Comparison of ENCODE assay signal across 1 cellular context in the genomic region with DNA sequence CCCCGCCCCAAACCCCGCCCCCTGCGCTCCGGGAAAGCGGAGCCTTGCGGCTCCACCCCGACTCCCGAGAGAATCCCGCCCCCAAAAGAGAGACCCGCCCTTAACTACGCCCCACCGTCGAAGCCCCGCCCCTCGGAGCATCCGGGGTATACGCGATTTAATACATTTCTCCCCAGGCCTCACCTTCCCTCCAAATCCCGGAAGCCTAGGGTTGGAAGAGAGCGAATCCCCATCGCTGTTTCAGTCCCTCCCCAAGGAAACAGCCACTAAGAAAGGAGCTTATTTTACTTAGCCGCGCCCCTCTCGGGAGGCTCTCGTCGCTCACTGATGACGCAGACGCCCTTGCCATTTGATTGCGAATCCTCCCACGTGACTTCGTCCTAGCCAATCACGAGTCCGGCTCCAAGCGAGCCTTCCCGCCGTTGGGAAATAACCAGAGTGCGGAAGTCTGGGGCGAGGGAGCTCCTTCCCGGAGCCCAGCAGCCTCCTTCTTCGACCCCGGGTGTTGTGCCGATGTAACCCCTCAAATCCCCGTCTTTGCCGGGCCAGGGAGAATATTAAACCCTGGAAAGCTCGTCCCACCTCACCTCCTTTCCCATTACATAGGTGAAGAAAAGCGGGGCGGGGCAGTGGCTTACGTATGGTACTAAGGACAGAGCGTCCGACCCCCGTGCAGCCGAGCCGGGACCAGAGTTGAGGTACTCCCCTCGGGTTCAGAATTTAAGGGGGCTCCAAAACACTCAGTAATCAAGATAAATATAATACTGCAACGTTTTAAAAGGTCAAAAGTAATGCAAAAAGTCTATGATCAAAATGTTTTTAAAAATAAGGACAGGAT.
TF ChIP-seq lines count a peak whose summit lies in the region.

No MANE protein-coding gene starts in this region.

TF ChIP-seq in K562, 482 proteins besides CTCF, POLR2A, EP300 and RAD21 (continued from another document and continues in another):
- TF ChIP-seq, protein P1, sequence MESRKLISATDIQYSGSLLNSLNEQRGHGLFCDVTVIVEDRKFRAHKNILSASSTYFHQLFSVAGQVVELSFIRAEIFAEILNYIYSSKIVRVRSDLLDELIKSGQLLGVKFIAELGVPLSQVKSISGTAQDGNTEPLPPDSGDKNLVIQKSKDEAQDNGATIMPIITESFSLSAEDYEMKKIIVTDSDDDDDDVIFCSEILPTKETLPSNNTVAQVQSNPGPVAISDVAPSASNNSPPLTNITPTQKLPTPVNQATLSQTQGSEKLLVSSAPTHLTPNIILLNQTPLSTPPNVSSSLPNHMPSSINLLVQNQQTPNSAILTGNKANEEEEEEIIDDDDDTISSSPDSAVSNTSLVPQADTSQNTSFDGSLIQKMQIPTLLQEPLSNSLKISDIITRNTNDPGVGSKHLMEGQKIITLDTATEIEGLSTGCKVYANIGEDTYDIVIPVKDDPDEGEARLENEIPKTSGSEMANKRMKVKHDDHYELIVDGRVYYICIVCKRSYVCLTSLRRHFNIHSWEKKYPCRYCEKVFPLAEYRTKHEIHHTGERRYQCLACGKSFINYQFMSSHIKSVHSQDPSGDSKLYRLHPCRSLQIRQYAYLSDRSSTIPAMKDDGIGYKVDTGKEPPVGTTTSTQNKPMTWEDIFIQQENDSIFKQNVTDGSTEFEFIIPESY (CRISPR knock-in tag; IDR thresholded peaks at IDR 0.05): 0 out of 2 replicates have a peak, but pooled peaks have one; percentile 11
- no peak for TF ChIP-seq HINFP (tag; conservative IDR thresholded peaks at IDR 0.05; ENCODE audit: low read depth)
- no peak for TF ChIP-seq PBX2 (CRISPR knock-in tag; IDR thresholded peaks at IDR 0.05; ENCODE audit: low read depth)
- no peak for TF ChIP-seq PBX2 (tag; conservative IDR thresholded peaks at IDR 0.05; ENCODE audit: low read depth)
- TF ChIP-seq SMARCA5 (IDR thresholded peaks at IDR 0.05): no peak
- no peak for TF ChIP-seq SAFB2 (IDR thresholded peaks at IDR 0.05; ENCODE audit: borderline replicate concordance, low read depth, low read length, severe bottlenecking)
- no peak for TF ChIP-seq ILF3 (IDR thresholded peaks at IDR 0.05; ENCODE audit: borderline replicate concordance)
- peak; percentile 83; the same call in 1 of the 2 replicates for TF ChIP-seq OTX1 (CRISPR knock-in tag; IDR thresholded peaks at IDR 0.05)
- no peak for TF ChIP-seq IFI16 (CRISPR knock-in tag; IDR thresholded peaks at IDR 0.05)
- peak; percentile 85 for TF ChIP-seq SIN3B (IDR thresholded peaks at IDR 0.05; ENCODE audit: low read depth)
- no peak for TF ChIP-seq CUX1 (CRISPR knock-in tag; IDR thresholded peaks at IDR 0.05)
- peak; percentile 99 for TF ChIP-seq SP1 (CRISPR knock-in tag; IDR thresholded peaks at IDR 0.05)
- no peak for TF ChIP-seq NR3C1 (CRISPR knock-in tag; IDR thresholded peaks at IDR 0.05)
- TF ChIP-seq SNRNP70 (optimal IDR thresholded peaks at IDR 0.05; ENCODE audit: low read depth, low read length): no peak
- TF ChIP-seq, protein P2, sequence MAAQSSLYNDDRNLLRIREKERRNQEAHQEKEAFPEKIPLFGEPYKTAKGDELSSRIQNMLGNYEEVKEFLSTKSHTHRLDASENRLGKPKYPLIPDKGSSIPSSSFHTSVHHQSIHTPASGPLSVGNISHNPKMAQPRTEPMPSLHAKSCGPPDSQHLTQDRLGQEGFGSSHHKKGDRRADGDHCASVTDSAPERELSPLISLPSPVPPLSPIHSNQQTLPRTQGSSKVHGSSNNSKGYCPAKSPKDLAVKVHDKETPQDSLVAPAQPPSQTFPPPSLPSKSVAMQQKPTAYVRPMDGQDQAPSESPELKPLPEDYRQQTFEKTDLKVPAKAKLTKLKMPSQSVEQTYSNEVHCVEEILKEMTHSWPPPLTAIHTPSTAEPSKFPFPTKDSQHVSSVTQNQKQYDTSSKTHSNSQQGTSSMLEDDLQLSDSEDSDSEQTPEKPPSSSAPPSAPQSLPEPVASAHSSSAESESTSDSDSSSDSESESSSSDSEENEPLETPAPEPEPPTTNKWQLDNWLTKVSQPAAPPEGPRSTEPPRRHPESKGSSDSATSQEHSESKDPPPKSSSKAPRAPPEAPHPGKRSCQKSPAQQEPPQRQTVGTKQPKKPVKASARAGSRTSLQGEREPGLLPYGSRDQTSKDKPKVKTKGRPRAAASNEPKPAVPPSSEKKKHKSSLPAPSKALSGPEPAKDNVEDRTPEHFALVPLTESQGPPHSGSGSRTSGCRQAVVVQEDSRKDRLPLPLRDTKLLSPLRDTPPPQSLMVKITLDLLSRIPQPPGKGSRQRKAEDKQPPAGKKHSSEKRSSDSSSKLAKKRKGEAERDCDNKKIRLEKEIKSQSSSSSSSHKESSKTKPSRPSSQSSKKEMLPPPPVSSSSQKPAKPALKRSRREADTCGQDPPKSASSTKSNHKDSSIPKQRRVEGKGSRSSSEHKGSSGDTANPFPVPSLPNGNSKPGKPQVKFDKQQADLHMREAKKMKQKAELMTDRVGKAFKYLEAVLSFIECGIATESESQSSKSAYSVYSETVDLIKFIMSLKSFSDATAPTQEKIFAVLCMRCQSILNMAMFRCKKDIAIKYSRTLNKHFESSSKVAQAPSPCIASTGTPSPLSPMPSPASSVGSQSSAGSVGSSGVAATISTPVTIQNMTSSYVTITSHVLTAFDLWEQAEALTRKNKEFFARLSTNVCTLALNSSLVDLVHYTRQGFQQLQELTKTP (IDR thresholded peaks at IDR 0.05; ENCODE audit: low read depth in 1 of 2, partially characterized antibody in 2 of 2): peak in 1 of 2 experiments; percentile 72
- TF ChIP-seq, protein P3, sequence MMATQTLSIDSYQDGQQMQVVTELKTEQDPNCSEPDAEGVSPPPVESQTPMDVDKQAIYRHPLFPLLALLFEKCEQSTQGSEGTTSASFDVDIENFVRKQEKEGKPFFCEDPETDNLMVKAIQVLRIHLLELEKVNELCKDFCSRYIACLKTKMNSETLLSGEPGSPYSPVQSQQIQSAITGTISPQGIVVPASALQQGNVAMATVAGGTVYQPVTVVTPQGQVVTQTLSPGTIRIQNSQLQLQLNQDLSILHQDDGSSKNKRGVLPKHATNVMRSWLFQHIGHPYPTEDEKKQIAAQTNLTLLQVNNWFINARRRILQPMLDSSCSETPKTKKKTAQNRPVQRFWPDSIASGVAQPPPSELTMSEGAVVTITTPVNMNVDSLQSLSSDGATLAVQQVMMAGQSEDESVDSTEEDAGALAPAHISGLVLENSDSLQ (IDR thresholded peaks at IDR 0.05): no peak
- TF ChIP-seq ZNF511 (CRISPR knock-in tag; IDR thresholded peaks at IDR 0.05): no peak
- TF ChIP-seq, protein P4, sequence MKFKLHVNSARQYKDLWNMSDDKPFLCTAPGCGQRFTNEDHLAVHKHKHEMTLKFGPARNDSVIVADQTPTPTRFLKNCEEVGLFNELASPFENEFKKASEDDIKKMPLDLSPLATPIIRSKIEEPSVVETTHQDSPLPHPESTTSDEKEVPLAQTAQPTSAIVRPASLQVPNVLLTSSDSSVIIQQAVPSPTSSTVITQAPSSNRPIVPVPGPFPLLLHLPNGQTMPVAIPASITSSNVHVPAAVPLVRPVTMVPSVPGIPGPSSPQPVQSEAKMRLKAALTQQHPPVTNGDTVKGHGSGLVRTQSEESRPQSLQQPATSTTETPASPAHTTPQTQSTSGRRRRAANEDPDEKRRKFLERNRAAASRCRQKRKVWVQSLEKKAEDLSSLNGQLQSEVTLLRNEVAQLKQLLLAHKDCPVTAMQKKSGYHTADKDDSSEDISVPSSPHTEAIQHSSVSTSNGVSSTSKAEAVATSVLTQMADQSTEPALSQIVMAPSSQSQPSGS (CRISPR knock-in tag; IDR thresholded peaks at IDR 0.05): no peak
- no peak for TF ChIP-seq BRF1 (IDR thresholded peaks at IDR 0.05; ENCODE audit: borderline replicate concordance, extremely low read depth, insufficient read length)
- TF ChIP-seq, protein P5, sequence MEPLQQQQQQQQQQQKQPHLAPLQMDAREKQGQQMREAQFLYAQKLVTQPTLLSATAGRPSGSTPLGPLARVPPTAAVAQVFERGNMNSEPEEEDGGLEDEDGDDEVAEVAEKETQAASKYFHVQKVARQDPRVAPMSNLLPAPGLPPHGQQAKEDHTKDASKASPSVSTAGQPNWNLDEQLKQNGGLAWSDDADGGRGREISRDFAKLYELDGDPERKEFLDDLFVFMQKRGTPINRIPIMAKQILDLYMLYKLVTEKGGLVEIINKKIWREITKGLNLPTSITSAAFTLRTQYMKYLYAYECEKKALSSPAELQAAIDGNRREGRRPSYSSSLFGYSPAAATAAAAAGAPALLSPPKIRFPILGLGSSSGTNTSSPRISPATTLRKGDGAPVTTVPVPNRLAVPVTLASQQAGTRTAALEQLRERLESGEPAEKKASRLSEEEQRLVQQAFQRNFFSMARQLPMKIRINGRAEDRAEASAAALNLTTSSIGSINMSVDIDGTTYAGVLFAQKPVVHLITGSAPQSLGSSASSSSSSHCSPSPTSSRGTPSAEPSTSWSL (CRISPR knock-in tag; IDR thresholded peaks at IDR 0.05; ENCODE audit: borderline replicate concordance): no peak
